31 cellular contexts compared by ENCODE assay signal in the genomic region with DNA sequence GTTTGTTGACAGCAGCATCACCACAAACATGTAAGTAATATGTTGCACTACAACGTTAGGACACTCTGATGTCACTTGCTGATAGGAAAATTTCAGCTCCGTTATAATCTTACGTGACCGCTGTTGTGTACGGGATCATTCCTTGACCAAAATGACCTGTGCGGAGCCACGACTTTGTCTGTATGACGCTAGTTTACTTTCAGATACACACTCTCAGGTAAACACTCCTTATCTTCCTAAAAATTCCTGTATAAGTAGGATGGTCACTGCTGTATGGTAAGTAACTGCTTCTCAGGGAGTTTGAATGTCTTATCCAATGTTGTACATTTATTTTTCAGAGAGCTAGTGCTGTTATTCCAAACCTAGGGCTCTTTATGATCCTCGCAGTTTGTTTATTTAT.
"Had no signal": no experiment of that assay in that cellular context is flagged by ENCODE, and none has a peak within 500 bp of the region (broad histone marks: within the 10 kb centered on the region; RNA-seq: fewer than 3 reads in every experiment).

No MANE protein-coding gene starts in this region.

- H3K79me2 ChIP-seq: parathyroid adenoma had no signal

- H3K9ac ChIP-seq: parathyroid adenoma had no signal

- H3K27ac Mint-ChIP-seq: activated B cell treated with CpG ODN at 0.5 μM for 24 hours; activated naive CD4-positive, alpha-beta T cell treated with anti-CD3 and anti-CD28 coated beads for 36 hours; activated naive CD8-positive, alpha-beta T cell treated with anti-CD3 and anti-CD28 coated beads for 36 hours; dendritic cell treated with granulocyte-macrophage colony-stimulating factor and Interleukin-4, amounts not matched to agents 40 ng/mL and 50 ng/mL, for 4 days; endodermal cell; immature natural killer cell; naive B cell; stimulated activated memory B cell treated with anti-CD40 and anti-IgM and Interleukin-4, amounts not matched to agents 10 μg/mL and 1 μg/mL and 100 μg/mL, for 72 hours; stimulated activated naive CD8-positive, alpha-beta T cell treated with anti-CD3 and anti-CD28 coated beads, Interleukin-15, amount 100 ng/mL, for 72 hours; T-helper 2 cell treated with Interferon-gamma antibody and Interleukin-4, amounts not matched to agents 5 μg/mL and 100 μg/mL, for 36 hours had no signal

- DNase-seq: activated B cell treated with CpG ODN at 0.5 μM for 24 hours; activated effector memory CD4-positive, alpha-beta T cell treated with Interleukin-2 at 50 U/mL for 16 hours; activated naive CD4-positive, alpha-beta T cell treated with anti-CD3 and anti-CD28 coated beads for 36 hours; activated naive CD8-positive, alpha-beta T cell treated with anti-CD3 and anti-CD28 coated beads for 36 hours; activated T-cell treated with anti-CD3 and anti-CD28 coated beads for 4 hours; adrenal gland; aorta; brain microvascular endothelial cell; endodermal cell; foreskin fibroblast; heart left ventricle; hypothalamus; immature natural killer cell; kidney; naive B cell; nucleus accumbens; psoas muscle; stimulated activated CD4-positive, alpha-beta T cell treated with anti-CD3 and anti-CD28 coated beads, Interleukin-1b, Interleukin-23, amount 100 ng/mL, for 48 hours; stimulated activated CD4-positive, alpha-beta T cell treated with anti-CD3 and anti-CD28 coated beads, Interleukin-4, amount 100 ng/mL, for 4 hours; stimulated activated CD8-positive, alpha-beta memory T cell treated with anti-CD3 and anti-CD28 coated beads, Interleukin-4, amount 100 ng/mL, for 48 hours; stimulated activated naive CD8-positive, alpha-beta T cell treated with anti-CD3 and anti-CD28 coated beads, Interleukin-15, amount 100 ng/mL, for 72 hours; thyroid gland; upper lobe of right lung had no signal

- ATAC-seq: esophagus mucosa; heart left ventricle; psoas muscle; stimulated activated memory B cell treated with anti-CD40 and anti-IgM and Interleukin-4, amounts not matched to agents 10 μg/mL and 1 μg/mL and 100 μg/mL, for 72 hours; stimulated activated naive CD8-positive, alpha-beta T cell treated with anti-CD3 and anti-CD28 coated beads, Interleukin-15, amount 100 ng/mL, for 72 hours; upper lobe of right lung had no signal

- H3K36me3 ChIP-seq: adrenal gland, brain microvascular endothelial cell, heart left ventricle, thyroid gland, upper lobe of right lung had no signal

- H3K9me3 ChIP-seq: adrenal gland, heart left ventricle, psoas muscle, thyroid gland, upper lobe of right lung had no signal

- H3K9me3 Mint-ChIP-seq: activated B cell treated with CpG ODN at 0.5 μM for 24 hours; activated naive CD4-positive, alpha-beta T cell treated with anti-CD3 and anti-CD28 coated beads for 36 hours; activated naive CD8-positive, alpha-beta T cell treated with anti-CD3 and anti-CD28 coated beads for 36 hours; dendritic cell treated with granulocyte-macrophage colony-stimulating factor and Interleukin-4, amounts not matched to agents 40 ng/mL and 50 ng/mL, for 4 days; endodermal cell; mesothelial cell of epicardium; naive B cell; neural crest cell; stimulated activated memory B cell treated with anti-CD40 and anti-IgM and Interleukin-4, amounts not matched to agents 10 μg/mL and 1 μg/mL and 100 μg/mL, for 72 hours; stimulated activated naive CD8-positive, alpha-beta T cell treated with anti-CD3 and anti-CD28 coated beads, Interleukin-15, amount 100 ng/mL, for 72 hours; T-helper 2 cell treated with Interferon-gamma antibody and Interleukin-4, amounts not matched to agents 5 μg/mL and 100 μg/mL, for 36 hours had no signal

- H2AFZ ChIP-seq: parathyroid adenoma had no signal

- H3K27me3 Mint-ChIP-seq: activated B cell treated with CpG ODN at 0.5 μM for 24 hours; activated naive CD8-positive, alpha-beta T cell treated with anti-CD3 and anti-CD28 coated beads for 36 hours; dendritic cell treated with granulocyte-macrophage colony-stimulating factor and Interleukin-4, amounts not matched to agents 40 ng/mL and 50 ng/mL, for 4 days; naive B cell; stimulated activated memory B cell treated with anti-CD40 and anti-IgM and Interleukin-4, amounts not matched to agents 10 μg/mL and 1 μg/mL and 100 μg/mL, for 72 hours; stimulated activated naive CD8-positive, alpha-beta T cell treated with anti-CD3 and anti-CD28 coated beads, Interleukin-15, amount 100 ng/mL, for 72 hours had no signal

- H3K27ac ChIP-seq: adrenal gland, brain microvascular endothelial cell, heart left ventricle, parathyroid adenoma, psoas muscle, thyroid gland, upper lobe of right lung had no signal

- H3K27me3 ChIP-seq: adrenal gland, brain microvascular endothelial cell, heart left ventricle, thyroid gland, upper lobe of right lung had no signal

- H3K4me1 ChIP-seq: adrenal gland, heart left ventricle, parathyroid adenoma, psoas muscle, thyroid gland, upper lobe of right lung had no signal

- H3K4me3 ChIP-seq: adrenal gland, heart left ventricle, psoas muscle, smooth muscle cell, thyroid gland, upper lobe of right lung had no signal

- FAIRE-seq: kidney had no signal

- H3K36me3 Mint-ChIP-seq: activated naive CD8-positive, alpha-beta T cell treated with anti-CD3 and anti-CD28 coated beads for 36 hours; immature natural killer cell; mesothelial cell of epicardium; naive B cell; stimulated activated memory B cell treated with anti-CD40 and anti-IgM and Interleukin-4, amounts not matched to agents 10 μg/mL and 1 μg/mL and 100 μg/mL, for 72 hours had no signal

- H3K4me1 Mint-ChIP-seq: activated B cell treated with CpG ODN at 0.5 μM for 24 hours; activated naive CD8-positive, alpha-beta T cell treated with anti-CD3 and anti-CD28 coated beads for 36 hours; endodermal cell; immature natural killer cell; stimulated activated memory B cell treated with anti-CD40 and anti-IgM and Interleukin-4, amounts not matched to agents 10 μg/mL and 1 μg/mL and 100 μg/mL, for 72 hours; stimulated activated naive CD8-positive, alpha-beta T cell treated with anti-CD3 and anti-CD28 coated beads, Interleukin-15, amount 100 ng/mL, for 72 hours had no signal

- H3K4me2 ChIP-seq: smooth muscle cell had no signal

- H3K4me3 Mint-ChIP-seq: activated B cell treated with CpG ODN at 0.5 μM for 24 hours; activated naive CD4-positive, alpha-beta T cell treated with anti-CD3 and anti-CD28 coated beads for 36 hours; activated naive CD8-positive, alpha-beta T cell treated with anti-CD3 and anti-CD28 coated beads for 36 hours; dendritic cell treated with granulocyte-macrophage colony-stimulating factor and Interleukin-4, amounts not matched to agents 40 ng/mL and 50 ng/mL, for 4 days; endodermal cell; immature natural killer cell; mesothelial cell of epicardium; naive B cell; neural crest cell; stimulated activated memory B cell treated with anti-CD40 and anti-IgM and Interleukin-4, amounts not matched to agents 10 μg/mL and 1 μg/mL and 100 μg/mL, for 72 hours; stimulated activated naive CD8-positive, alpha-beta T cell treated with anti-CD3 and anti-CD28 coated beads, Interleukin-15, amount 100 ng/mL, for 72 hours; T-helper 2 cell treated with Interferon-gamma antibody and Interleukin-4, amounts not matched to agents 5 μg/mL and 100 μg/mL, for 36 hours had no signal
